ENCODE assay signal across 9 cellular contexts in the genomic region with DNA sequence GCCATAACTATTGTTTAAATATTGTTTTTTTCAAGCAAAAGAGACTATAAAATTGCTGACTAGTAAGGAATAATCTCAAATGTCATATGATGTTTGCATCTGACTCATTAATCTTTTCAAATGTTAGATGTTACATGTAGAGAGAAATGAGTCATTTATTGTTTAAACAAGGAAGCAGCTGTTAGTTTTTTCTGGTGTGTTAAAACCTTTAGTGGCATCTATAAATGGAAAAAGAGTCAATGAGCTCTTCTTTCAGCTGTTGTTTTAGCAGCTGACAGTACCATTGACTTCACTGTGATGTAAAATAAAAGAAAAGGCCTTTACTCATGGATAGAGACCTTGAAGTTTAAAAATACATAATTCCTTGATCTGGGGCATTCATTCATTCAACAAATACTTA. TPM values are rescaled to one million over a fixed set of nuclear protein-coding genes. Genes with fewer than 3 reads are reported as not detected.
A peak's percentile ranks its signal among the peaks of the same experiment; 100 is the strongest.
DNase-seq lines count a peak whose midpoint lies in the region; ATAC-seq, FAIRE-seq and TF ChIP-seq lines count a peak whose summit lies in the region.
"Had no signal": no experiment of that assay in that cellular context is flagged by ENCODE, and none has a peak within 500 bp of the region (broad histone marks: within the 10 kb centered on the region; RNA-seq: fewer than 3 reads in every experiment).

No MANE protein-coding gene starts in this region.

- peak; percentile 51 for FAIRE-seq in small intestine (lab: Jason Lieb, UNC)

- H3K27ac Mint-ChIP-seq in CD4-positive, alpha-beta T cell, result no peak overlapping the region

- no peaks in the 10 kb centered on the region for H3K27me3 ChIP-seq in small intestine (ENCODE audit: control insufficient read depth in 2 of 2, insufficient read depth in 2 of 2, low read length in 2 of 2)
- H3K27me3 ChIP-seq in CD4-positive, alpha-beta T cell (ENCODE audit: control insufficient read depth, insufficient read depth, low read length), result no peaks in the 10 kb centered on the region

- no peaks in the 10 kb centered on the region for H3K9me3 ChIP-seq in small intestine (ENCODE audit: control insufficient read depth, low read depth)
- no peaks in the 10 kb centered on the region for H3K9me3 ChIP-seq in CD4-positive, alpha-beta T cell (ENCODE audit: control insufficient read depth, low read length)

- H3K27ac ChIP-seq in small intestine (ENCODE audit: low read depth in 1 of 2, low read length in 1 of 2), result peak overlapping the region in 1 of 2 donors; percentile 20
- no peak overlapping the region for H3K27ac ChIP-seq in CD4-positive, alpha-beta T cell (ENCODE audit: low read depth, low read length)

- intact Hi-C loops in CD4-positive, alpha-beta T cell (cut with DNase I, micrococcal nuclease), result no loop called here

- no peak for TF ChIP-seq CTCF in epithelial cell of esophagus (IDR thresholded peaks at IDR 0.05; ENCODE audit: insufficient read depth, low read depth, low read length, missing control alignments)
- no peak for TF ChIP-seq CTCF in CD4-positive, alpha-beta T cell (IDR thresholded peaks at IDR 0.05)

- peaks cover 7% of the 10 kb centered on the region for H3K36me3 Mint-ChIP-seq in CD4-positive, alpha-beta T cell (ENCODE audit: low read depth)

- no peak overlapping the region for H3K4me3 Mint-ChIP-seq in CD4-positive, alpha-beta T cell

- H3K4me1 Mint-ChIP-seq in CD4-positive, alpha-beta T cell (ENCODE audit: low read depth), result no peaks in the 10 kb centered on the region

- peaks cover 0 to 1% of the 10 kb centered on the region in 2 donors for H3K4me1 ChIP-seq in small intestine (ENCODE audit: control insufficient read depth in 2 of 2, insufficient read depth in 1 of 2, low read depth in 1 of 2, low read length in 1 of 2)

- no peaks in the 10 kb centered on the region for H3K9me3 Mint-ChIP-seq in CD4-positive, alpha-beta T cell

- POLR2A ChIA-PET in CD4-positive, alpha-beta T cell (lab: Charles Lee), result no interaction called here

- H3K27me3 Mint-ChIP-seq in CD4-positive, alpha-beta T cell, result no peaks in the 10 kb centered on the region

- CTCF ChIA-PET in CD4-positive, alpha-beta T cell (lab: Charles Lee), result no interaction called here

- H3K36me3 ChIP-seq in small intestine (ENCODE audit: control insufficient read depth in 2 of 2, insufficient read depth in 2 of 2, low read length in 2 of 2), result no peaks in the 10 kb centered on the region

- ATAC-seq in GM18498 (IDR thresholded peaks at IDR 0.05; ENCODE audit: unreplicated experiment), result no peak
- no peak for ATAC-seq in CD4-positive, alpha-beta T cell (ENCODE audit: poor library complexity)

- H3K4me3 ChIP-seq in epithelial cell of esophagus (ENCODE audit: low read length), result no peak overlapping the region
- H3K4me3 ChIP-seq in small intestine (ENCODE audit: low read depth in 1 of 2, low read length in 2 of 2), result no peak overlapping the region

- DNase-seq in NCI-H510A treated with DMSO at 0.1 percent for 48 hours (lab: John Stamatoyannopoulos, UW) (peak; percentile 49), NCI-H510A (lab: John Stamatoyannopoulos, UW) (no peak), NCI-H446 treated with DMSO at 0.1 percent for 48 hours (lab: John Stamatoyannopoulos, UW) (peak; percentile 87), epithelial cell of esophagus (ENCODE audit: low read depth) (peak; percentile 75), small intestine (peak; percentile 63), NCI-H1105 (lab: John Stamatoyannopoulos, UW) (no peak)
- DNase-seq in CD4-positive, alpha-beta T cell, result no peak
- DNase-seq: Right ventricle myocardium superior had no signal

RNA-seq across cellular contexts. Expression of a gene that starts 1.8 kb away (rescaled TPM):
- polyA plus RNA-seq in small intestine, result 1 to 10 TPM in 2 of 3 donors, under 1 TPM in 1; 0.31 to 2.7 (median 1.6) TPM
- not detected for total RNA-seq in CD4-positive, alpha-beta T cell

RNA-seq across cellular contexts. Expression of a gene that starts 28.4 kb away (rescaled TPM):
- polyA plus RNA-seq in small intestine, result 1 to 10 TPM in 1 of 3 donors, under 1 TPM in 2; 0.81 to 2.7 (median 0.89) TPM
- total RNA-seq in CD4-positive, alpha-beta T cell, result 1 to 10 TPM; 2.1 to 2.2 TPM

Comparison
In these comparisons a context has a peak if more than half of its experiments do, and no peak if none do; other contexts are left out.
1. DNase-seq: peak in NCI-H510A treated with DMSO at 0.1 percent for 48 hours (single experiment), NCI-H446 treated with DMSO at 0.1 percent for 48 hours (single experiment), epithelial cell of esophagus (single experiment) and small intestine (single experiment); none in NCI-H510A (single experiment), NCI-H1105 (single experiment) and CD4-positive, alpha-beta T cell (0 of 10).